Comparison of ENCODE assay signal across 14 cellular contexts in genomic region chr4:38461342-38461741, GRCh38.
"Had no signal": no experiment of that assay in that cellular context is flagged by ENCODE, and none has a peak within 500 bp of the region (broad histone marks: within the 10 kb centered on the region; RNA-seq: fewer than 3 reads in every experiment).

No MANE protein-coding gene starts in this region.

- H3K4me1 ChIP-seq: breast epithelium, tibial artery had no signal

- ATAC-seq: activated CD4-positive, alpha-beta T cell treated with anti-CD3 and anti-CD28 coated beads for 36 hours; activated T-cell treated with anti-CD3 and anti-CD28 coated beads, Interleukin-2, amount 50 U/mL, for 72 hours had no signal

- H3K27ac ChIP-seq: breast epithelium, ovary, skin epidermis, tibial artery, vagina had no signal

- H3K27me3 ChIP-seq: breast epithelium, ovary, tibial artery, vagina had no signal

- H3K4me3 ChIP-seq: breast epithelium, ovary, skin epidermis, tibial artery, vagina had no signal

- H3K36me3 ChIP-seq: breast epithelium, ovary, tibial artery, vagina had no signal

- H3K9me3 ChIP-seq: breast epithelium, ovary, tibial artery, vagina had no signal

- DNase-seq: activated CD4-positive, alpha-beta memory T cell treated with anti-CD3 and anti-CD28 coated beads, Interleukin-2, amount 10 ng/mL, durations not matched to agents 7 days and 5 days; activated CD4-positive, alpha-beta T cell treated with anti-CD3 and anti-CD28 coated beads for 36 hours; activated CD8-positive, alpha-beta memory T cell treated with anti-CD3 and anti-CD28 coated beads, Interleukin-2, amount 50 U/mL, for 4 hours; activated gamma-delta T cell treated with Interleukin-2 at 50 U/mL for 16 hours; activated naive CD8-positive, alpha-beta T cell treated with anti-CD3 and anti-CD28 coated beads for 36 hours; activated T-cell treated with anti-CD3 and anti-CD28 coated beads, Interleukin-2, amount 50 U/mL, for 72 hours; anterior cingulate cortex; effector CD4-positive, alpha-beta T cell; ovary; retina; tibial artery had no signal
